24 cellular contexts compared by ENCODE assay signal in the genomic region with DNA sequence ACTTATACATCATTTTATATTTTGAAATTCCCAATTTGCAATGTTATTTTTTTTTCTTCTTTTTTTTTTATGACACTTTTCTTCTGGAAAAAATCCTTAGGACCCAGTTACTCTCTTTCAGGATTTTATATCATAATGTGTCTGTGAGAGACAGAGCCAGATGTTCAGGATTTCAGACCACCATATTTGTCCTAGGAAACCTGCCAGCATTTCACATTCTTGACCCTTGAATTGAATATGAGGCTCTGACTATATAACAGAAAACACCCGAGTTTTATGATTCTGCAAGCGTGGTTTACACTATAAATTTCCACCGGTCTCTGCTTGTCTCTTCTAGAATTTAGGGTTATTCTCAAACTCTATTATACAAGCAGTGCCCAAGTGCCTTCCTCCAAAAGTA.
"Had no signal": no experiment of that assay in that cellular context is flagged by ENCODE, and none has a peak within 500 bp of the region (broad histone marks: within the 10 kb centered on the region; RNA-seq: fewer than 3 reads in every experiment).

No MANE protein-coding gene starts in this region.

- DNase-seq: activated CD4-positive, alpha-beta T cell treated with anti-CD3 and anti-CD28 coated beads, Interleukin-2, amount 10 ng/mL, durations not matched to agents 24 days and 14 days; activated CD4-positive, alpha-beta T cell treated with anti-CD3 and anti-CD28 coated beads, Interleukin-2, amount 50 U/mL, for 4 hours; activated CD8-positive, alpha-beta T cell treated with anti-CD3 and anti-CD28 coated beads for 36 hours; activated gamma-delta T cell; activated naive CD4-positive, alpha-beta T cell treated with anti-CD3 and anti-CD28 coated beads for 36 hours; activated naive CD8-positive, alpha-beta T cell treated with anti-CD3 and anti-CD28 coated beads, Interleukin-2, amount 50 U/mL, for 24 hours; activated T-cell treated with anti-CD3 and anti-CD28 coated beads, Interleukin-2, amount 50 U/mL, for 1 hour; activated T-cell treated with anti-CD3 and anti-CD28 coated beads, Interleukin-2, amount 50 U/mL, for 72 hours; anterior cingulate cortex; caudate nucleus; Karpas-422; KBM-7; MM.1S; NCI-H1092 treated with DMSO at 0.1 percent for 48 hours; NCI-H1417; NCI-H187 treated with DMSO at 0.1 percent for 48 hours; NCI-H2081; NCI-H2171 treated with DMSO at 0.1 percent for 48 hours; NCI-H2227 treated with DMSO at 0.1 percent for 48 hours; NCI-H446 treated with DMSO at 0.1 percent for 48 hours; NCI-H524 treated with DMSO at 0.1 percent for 48 hours; SHP77; SK-N-SH had no signal

- H3K9ac ChIP-seq: SK-N-SH had no signal

- H3K9me3 ChIP-seq: SJSA1, SK-N-SH had no signal

- H3K4me1 ChIP-seq: SJSA1 had no signal

- H3K27me3 ChIP-seq: SJSA1 had no signal

- H3K27ac ChIP-seq: SJSA1 had no signal

- H3K36me3 ChIP-seq: SJSA1 had no signal

- H3K4me3 ChIP-seq: SJSA1 had no signal

- H3K4me2 ChIP-seq: SK-N-SH had no signal
